In the genomic region with DNA sequence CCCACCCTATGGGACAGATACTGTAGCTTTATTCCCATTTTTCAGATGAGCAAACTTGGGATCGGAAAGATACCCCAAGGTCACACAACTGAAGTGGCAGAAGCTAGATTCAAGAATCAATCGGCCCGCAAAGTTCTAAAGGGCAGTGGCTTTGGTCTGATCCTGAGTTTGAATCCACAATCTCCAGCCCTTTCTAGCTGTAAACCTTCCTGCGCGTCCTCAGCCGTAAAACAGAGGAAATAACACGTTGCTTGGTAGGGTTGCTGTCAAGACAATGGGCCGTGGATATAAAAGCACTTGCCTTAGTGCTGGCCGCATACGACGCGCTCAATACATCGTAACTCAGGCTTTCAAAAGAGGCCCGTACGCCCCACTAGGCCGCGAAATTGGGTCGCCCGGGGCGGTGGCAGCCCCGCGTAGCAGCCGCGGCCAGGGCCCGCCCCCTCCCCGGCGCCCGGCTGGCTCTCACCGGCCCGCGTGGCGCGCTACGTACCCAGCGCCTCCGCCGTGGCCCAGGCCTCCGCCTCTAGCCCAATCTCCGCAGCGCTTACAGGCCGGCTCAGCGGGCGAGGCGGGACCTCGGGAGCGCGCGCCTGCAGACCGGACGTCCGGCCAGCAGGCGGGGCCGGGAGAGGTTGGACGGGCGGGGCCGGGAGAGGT, we compare ENCODE assay signal across 1 cellular context.
TF ChIP-seq lines count a peak whose summit lies in the region.

A gene with protein sequence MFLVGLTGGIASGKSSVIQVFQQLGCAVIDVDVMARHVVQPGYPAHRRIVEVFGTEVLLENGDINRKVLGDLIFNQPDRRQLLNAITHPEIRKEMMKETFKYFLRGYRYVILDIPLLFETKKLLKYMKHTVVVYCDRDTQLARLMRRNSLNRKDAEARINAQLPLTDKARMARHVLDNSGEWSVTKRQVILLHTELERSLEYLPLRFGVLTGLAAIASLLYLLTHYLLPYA (minus strand): TSS at position 573 of the 660 bp plus-strand sequence. CDS start 16,747 bp downstream, outside the sequence.

TF ChIP-seq in K562, 482 proteins besides CTCF, POLR2A, EP300 and RAD21 (continued from another document and continues in another):
- TF ChIP-seq, protein P1, sequence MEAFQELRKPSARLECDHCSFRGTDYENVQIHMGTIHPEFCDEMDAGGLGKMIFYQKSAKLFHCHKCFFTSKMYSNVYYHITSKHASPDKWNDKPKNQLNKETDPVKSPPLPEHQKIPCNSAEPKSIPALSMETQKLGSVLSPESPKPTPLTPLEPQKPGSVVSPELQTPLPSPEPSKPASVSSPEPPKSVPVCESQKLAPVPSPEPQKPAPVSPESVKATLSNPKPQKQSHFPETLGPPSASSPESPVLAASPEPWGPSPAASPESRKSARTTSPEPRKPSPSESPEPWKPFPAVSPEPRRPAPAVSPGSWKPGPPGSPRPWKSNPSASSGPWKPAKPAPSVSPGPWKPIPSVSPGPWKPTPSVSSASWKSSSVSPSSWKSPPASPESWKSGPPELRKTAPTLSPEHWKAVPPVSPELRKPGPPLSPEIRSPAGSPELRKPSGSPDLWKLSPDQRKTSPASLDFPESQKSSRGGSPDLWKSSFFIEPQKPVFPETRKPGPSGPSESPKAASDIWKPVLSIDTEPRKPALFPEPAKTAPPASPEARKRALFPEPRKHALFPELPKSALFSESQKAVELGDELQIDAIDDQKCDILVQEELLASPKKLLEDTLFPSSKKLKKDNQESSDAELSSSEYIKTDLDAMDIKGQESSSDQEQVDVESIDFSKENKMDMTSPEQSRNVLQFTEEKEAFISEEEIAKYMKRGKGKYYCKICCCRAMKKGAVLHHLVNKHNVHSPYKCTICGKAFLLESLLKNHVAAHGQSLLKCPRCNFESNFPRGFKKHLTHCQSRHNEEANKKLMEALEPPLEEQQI (IDR thresholded peaks at IDR 0.05), result no peak
- TF ChIP-seq EZH2 (IDR thresholded peaks at IDR 0.05; ENCODE audit: borderline replicate concordance, low read depth, low read length) (no peak), PATZ1 (CRISPR knock-in tag; IDR thresholded peaks at IDR 0.05; ENCODE audit: borderline replicate concordance) (no peak), CBX5 (IDR thresholded peaks at IDR 0.05; ENCODE audit: borderline replicate concordance, low read depth) (no peak), MCM2 (IDR thresholded peaks at IDR 0.05; ENCODE audit: low read depth) (no peak), ATF7 (IDR thresholded peaks at IDR 0.05) (peak; percentile 66), YY1 (IDR thresholded peaks at IDR 0.05; ENCODE audit: borderline replicate concordance in 1 of 3, control insufficient read depth in 1 of 3, extremely low read depth in 1 of 3, insufficient read depth in 3 of 3, insufficient read length in 1 of 3, insufficient replicate concordance in 2 of 3, low read depth in 1 of 3, low read length in 2 of 3) (peak in 2 of 3 experiments; percentile 59 to 68), MTA3 (IDR thresholded peaks at IDR 0.05; ENCODE audit: borderline replicate concordance) (peak; percentile 74; the same call in 1 of the 2 replicates), HMG20A (CRISPR knock-in tag; conservative IDR thresholded peaks at IDR 0.05) (no peak), ETS1 (conservative IDR thresholded peaks at IDR 0.05; ENCODE audit: control insufficient read depth, low read depth, low read length) (0 out of 2 replicates have a peak, but pooled peaks have one; percentile 20), CREB1 (IDR thresholded peaks at IDR 0.05) (0 out of 2 replicates have a peak, but pooled peaks have one; percentile 27), CREB1 (CRISPR knock-in tag; IDR thresholded peaks at IDR 0.05) (0 out of 2 replicates have a peak, but pooled peaks have one; percentile 25), WHSC1 (IDR thresholded peaks at IDR 0.05; ENCODE audit: low read length) (no peak), GMEB1 (CRISPR knock-in tag; IDR thresholded peaks at IDR 0.05) (peak; percentile 85), CCNT2 (IDR thresholded peaks at IDR 0.05; ENCODE audit: borderline replicate concordance, extremely low read depth, insufficient read length, low read depth, low read length) (peak; percentile 92), NR4A1 (CRISPR knock-in tag; IDR thresholded peaks at IDR 0.05) (no peak), NR4A1 (tag; IDR thresholded peaks at IDR 0.05) (peak; percentile 50; the same call in 1 of the 2 replicates), TEAD1 (CRISPR knock-in tag; IDR thresholded peaks at IDR 0.05) (peak in 1 of 2 experiments; percentile 71; a peak in 1 of 4 replicates), ZNF785 (CRISPR knock-in tag; IDR thresholded peaks at IDR 0.05) (no peak), ZNF445 (CRISPR knock-in tag; IDR thresholded peaks at IDR 0.05; ENCODE audit: low read depth) (no peak), KDM2B (CRISPR knock-in tag; IDR thresholded peaks at IDR 0.05) (peak; percentile 64; the same call in 1 of the 2 replicates), UBTF (IDR thresholded peaks at IDR 0.05; ENCODE audit: borderline replicate concordance in 1 of 2, low read depth in 2 of 2, low read length in 2 of 2) (peak; percentile 38 to 95; a peak in 3 of 4 replicates), NELFE (IDR thresholded peaks at IDR 0.05; ENCODE audit: insufficient read depth, insufficient read length) (no peak), ZNF143 (CRISPR knock-in tag; IDR thresholded peaks at IDR 0.05) (peak; percentile 47; the same call in 1 of the 2 replicates), CCAR2 (IDR thresholded peaks at IDR 0.05; ENCODE audit: low read depth, low read length) (no peak), KLF13 (tag; IDR thresholded peaks at IDR 0.05; ENCODE audit: borderline replicate concordance, low read depth) (peak; percentile 90), ZNF398 (CRISPR knock-in tag; IDR thresholded peaks at IDR 0.05) (no peak), BRF1 (IDR thresholded peaks at IDR 0.05; ENCODE audit: borderline replicate concordance, extremely low read depth, insufficient read length) (no peak), ADNP (tag; IDR thresholded peaks at IDR 0.05) (peak; percentile 56; the same call in 1 of the 2 replicates), C11orf30 (IDR thresholded peaks at IDR 0.05; ENCODE audit: low read depth) (no peak), KDM5B (IDR thresholded peaks at IDR 0.05; ENCODE audit: insufficient replicate concordance, low read depth, low read length) (peak; percentile 73), GABPA (tag; conservative IDR thresholded peaks at IDR 0.05; ENCODE audit: low read depth) (peak; percentile 92), SAP30 (IDR thresholded peaks at IDR 0.05; ENCODE audit: borderline replicate concordance, insufficient read depth, low read depth, low read length, poor library complexity, severe bottlenecking) (peak; percentile 28), RBM25 (IDR thresholded peaks at IDR 0.05; ENCODE audit: low read depth, low read length, severe bottlenecking) (peak; percentile 50), CBX3 (IDR thresholded peaks at IDR 0.05; ENCODE audit: borderline replicate concordance in 1 of 2, low read length in 2 of 2) (0 out of 3 replicates have a peak, but pooled peaks of 1 of the 2 experiments have one; percentile 12), ETV1 (tag; conservative IDR thresholded peaks at IDR 0.05; ENCODE audit: low read depth) (no peak), L3MBTL2 (IDR thresholded peaks at IDR 0.05) (peak; percentile 79), KDM1A (IDR thresholded peaks at IDR 0.05) (no peak), PKNOX1 (IDR thresholded peaks at IDR 0.05) (no peak), E2F3 (CRISPR knock-in tag; IDR thresholded peaks at IDR 0.05) (0 out of 2 replicates have a peak, but pooled peaks have one; percentile 44), EGR1 (conservative IDR thresholded peaks at IDR 0.05) (no peak), STAG1 (CRISPR knock-in tag; IDR thresholded peaks at IDR 0.05; ENCODE audit: borderline replicate concordance) (no peak)
- TF ChIP-seq, protein P2, sequence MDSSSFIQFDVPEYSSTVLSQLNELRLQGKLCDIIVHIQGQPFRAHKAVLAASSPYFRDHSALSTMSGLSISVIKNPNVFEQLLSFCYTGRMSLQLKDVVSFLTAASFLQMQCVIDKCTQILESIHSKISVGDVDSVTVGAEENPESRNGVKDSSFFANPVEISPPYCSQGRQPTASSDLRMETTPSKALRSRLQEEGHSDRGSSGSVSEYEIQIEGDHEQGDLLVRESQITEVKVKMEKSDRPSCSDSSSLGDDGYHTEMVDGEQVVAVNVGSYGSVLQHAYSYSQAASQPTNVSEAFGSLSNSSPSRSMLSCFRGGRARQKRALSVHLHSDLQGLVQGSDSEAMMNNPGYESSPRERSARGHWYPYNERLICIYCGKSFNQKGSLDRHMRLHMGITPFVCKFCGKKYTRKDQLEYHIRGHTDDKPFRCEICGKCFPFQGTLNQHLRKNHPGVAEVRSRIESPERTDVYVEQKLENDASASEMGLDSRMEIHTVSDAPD (CRISPR knock-in tag; IDR thresholded peaks at IDR 0.05), result no peak
